Comparison of ENCODE assay signal across 8 cellular contexts in genomic region chr17:74776044-74776962, GRCh38. TPM values are rescaled to one million over a fixed set of nuclear protein-coding genes. Genes with fewer than 3 reads are reported as not detected.
DNase-seq lines count a peak whose midpoint lies in the region; ATAC-seq and TF ChIP-seq lines count a peak whose summit lies in the region.

TSS of gene NAT9 (minus strand) at chr17:74776345. CDS start at chr17:74775698, 647 bp downstream.

- no peaks in the 10 kb centered on the region for H3K27me3 Mint-ChIP-seq in activated T-cell treated with anti-CD3 and anti-CD28 coated beads, Interleukin-2, amount 50 U/mL, for 4 hours (ENCODE audit: low read depth)

- no peak for TF ChIP-seq CTCF in KMS-11 (conservative IDR thresholded peaks at IDR 0.05; ENCODE audit: low read depth, low read length)
- TF ChIP-seq CTCF in Panc1 (IDR thresholded peaks at IDR 0.05) = no peak
- peak in 1 of 3 experiments; percentile 32 for TF ChIP-seq CTCF in esophagus muscularis mucosa (IDR thresholded peaks at IDR 0.05)

- peak within 1 kb of the TSS; percentile 67; the same call in 1 of the 2 replicates for H2AFZ ChIP-seq in KMS-11 (ENCODE audit: low read depth)

- peaks cover 17% of the 10 kb centered on the region for H3K36me3 Mint-ChIP-seq in activated T-cell treated with anti-CD3 and anti-CD28 coated beads, Interleukin-2, amount 50 U/mL, for 4 hours (ENCODE audit: insufficient read depth)

- POLR2A ChIA-PET in Panc1 (lab: Charles Lee) = interaction anchor here (0.6 kb wide), 2 partner anchors 33 to 1790 kb away, joined by 3 to 11 read pairs; no protein-coding TSS in a partner anchor

- peak within 1 kb of the TSS; percentile 100 for H3K4me3 Mint-ChIP-seq in activated T-cell treated with anti-CD3 and anti-CD28 coated beads, Interleukin-2, amount 50 U/mL, for 4 hours

- no peak within 1 kb of the TSS for H3K27ac ChIP-seq in KMS-11
- peak within 1 kb of the TSS; percentile 90 for H3K27ac ChIP-seq in Panc1 (ENCODE audit: low read length)
- H3K27ac ChIP-seq in esophagus muscularis mucosa (replicated peaks in 1 of 4) = peak within 1 kb of the TSS; percentile 58 to 83 (median 74)
- peak within 1 kb of the TSS; percentile 67 for H3K27ac ChIP-seq in muscle layer of duodenum (ENCODE audit: low read length)

- H3K36me3 ChIP-seq in KMS-11 (ENCODE audit: insufficient read depth) = no peaks in the 10 kb centered on the region; the same call in 1 of the 2 replicates
- H3K36me3 ChIP-seq in Panc1 (ENCODE audit: control insufficient read depth, insufficient read depth, low read length) = peaks cover 9% of the 10 kb centered on the region; the same call in 1 of the 2 replicates
- H3K36me3 ChIP-seq in esophagus muscularis mucosa = peaks cover 23 to 46% (median 37%) of the 10 kb centered on the region in 4 donors
- peaks cover 16 to 41% of the 10 kb centered on the region in 2 donors for H3K36me3 ChIP-seq in muscle layer of duodenum (ENCODE audit: control insufficient read depth in 1 of 2, insufficient read depth in 2 of 2, low read length in 2 of 2)

- WGBS in esophagus muscularis mucosa = under 1% methylated on average over 56 of the region's 64 CpGs

- no peaks in the 10 kb centered on the region for H4K20me1 ChIP-seq in KMS-11 (ENCODE audit: insufficient read depth)

- CTCF ChIA-PET in Panc1 (lab: Charles Lee) = interaction anchor here (1.2 to 1.5 kb wide), 3 partner anchors 11 to 119 kb away, joined by 3 to 9 read pairs (median 9); no protein-coding TSS in a partner anchor

- H3K9me3 ChIP-seq in Panc1 (ENCODE audit: control insufficient read depth, insufficient read depth, low read depth, low read length) (no peaks in the 10 kb centered on the region), esophagus muscularis mucosa (no peaks in the 10 kb centered on the region), muscle layer of duodenum (ENCODE audit: control insufficient read depth in 1 of 2, low read length in 2 of 2) (no peaks in the 10 kb centered on the region)

- peaks cover 36% of the 10 kb centered on the region for H3K79me2 ChIP-seq in KMS-11 (ENCODE audit: insufficient read depth, low read depth)

- H3K4me2 ChIP-seq in KMS-11 = peak within 1 kb of the TSS; percentile 98

- TF ChIP-seq POLR2A in esophagus muscularis mucosa (IDR thresholded peaks at IDR 0.05; ENCODE audit: low read depth) = no peak

- in situ Hi-C loops in Panc1 (cut with HindIII; ENCODE audit: low pct_unique_long_range_greater_than_20kb, low sequenced_read_pairs) = no loop called here

- TF ChIP-seq EP300 in esophagus muscularis mucosa (IDR thresholded peaks at IDR 0.05) = no peak

- intact Hi-C loops in Panc1 (cut with micrococcal nuclease; ENCODE audit: unreplicated experiment) (no loop called here), esophagus muscularis mucosa (cut with DNase I) (loop anchor here (2.0 kb wide), 1 partner anchor 28 kb away; the partner anchor contains the start of gene NHERF1)

- no peaks in the 10 kb centered on the region for H3K27me3 ChIP-seq in KMS-11 (ENCODE audit: insufficient read depth, low read depth)
- H3K27me3 ChIP-seq in Panc1 (ENCODE audit: control insufficient read depth, insufficient read depth, low read length) = no peaks in the 10 kb centered on the region
- no peaks in the 10 kb centered on the region for H3K27me3 ChIP-seq in esophagus muscularis mucosa
- no peaks in the 10 kb centered on the region for H3K27me3 ChIP-seq in muscle layer of duodenum (ENCODE audit: low read depth, low read length)

- DNase-seq in DMS153 treated with DMSO at 0.1 percent for 48 hours (lab: John Stamatoyannopoulos, UW; ENCODE audit: unreplicated experiment) (peak; percentile 92), Panc1 (ENCODE audit: low read depth, low spot score) (peak; percentile 56), esophagus muscularis mucosa (ENCODE audit: extremely low spot score) (peak; percentile 99)
- peak; percentile 99 for DNase-seq in activated T-cell treated with anti-CD3 and anti-CD28 coated beads, Interleukin-2, amount 50 U/mL, for 4 hours
- DNase-seq in stimulated activated CD8-positive, alpha-beta memory T cell treated with anti-CD3 and anti-CD28 coated beads, Interleukin-7, amount 100 ng/mL, for 24 hours (ENCODE audit: low read depth) = peak; percentile 99

- peaks cover 59% of the 10 kb centered on the region for H3K4me1 Mint-ChIP-seq in activated T-cell treated with anti-CD3 and anti-CD28 coated beads, Interleukin-2, amount 50 U/mL, for 4 hours (ENCODE audit: low read depth)

- peak within 1 kb of the TSS; percentile 56 for H3K9ac ChIP-seq in KMS-11

- peaks cover 41% of the 10 kb centered on the region for H3K4me1 ChIP-seq in KMS-11 (ENCODE audit: low read depth, poor library complexity, severe bottlenecking)
- peaks cover 10% of the 10 kb centered on the region; the same call in 1 of the 2 replicates for H3K4me1 ChIP-seq in Panc1 (ENCODE audit: control insufficient read depth, insufficient read depth, low read length)
- peaks cover 17 to 54% (median 31%) of the 10 kb centered on the region in 4 donors for H3K4me1 ChIP-seq in esophagus muscularis mucosa
- peaks cover 11 to 20% of the 10 kb centered on the region in 2 donors for H3K4me1 ChIP-seq in muscle layer of duodenum (ENCODE audit: control insufficient read depth in 1 of 2, insufficient read depth in 2 of 2, low read length in 2 of 2)

- no peak within 1 kb of the TSS for H3K4me3 ChIP-seq in KMS-11 (IDR thresholded peaks at IDR 0.05; ENCODE audit: insufficient read depth, low read depth, low read length)
- H3K4me3 ChIP-seq in Panc1 (ENCODE audit: low read depth in 2 of 2, low read length in 2 of 2) = peak within 1 kb of the TSS; percentile 81 to 99
- peak within 1 kb of the TSS; percentile 71 to 97 (median 80) for H3K4me3 ChIP-seq in esophagus muscularis mucosa
- peak within 1 kb of the TSS; percentile 75 to 98 for H3K4me3 ChIP-seq in muscle layer of duodenum (ENCODE audit: low read depth in 1 of 2, low read length in 2 of 2)

- no TSS peak for BruUV-seq in Panc1 (replicated peaks; lab: Mats Ljungman, UMichigan)

- peak; percentile 58 for ATAC-seq in GM21723 (IDR thresholded peaks at IDR 0.05; ENCODE audit: unreplicated experiment)
- ATAC-seq in Panc1 = peak; percentile 97
- ATAC-seq in activated T-cell treated with anti-CD3 and anti-CD28 coated beads, Interleukin-2, amount 50 U/mL, for 4 hours = peak; percentile 79 to 82

- H3K9me3 Mint-ChIP-seq in activated T-cell treated with anti-CD3 and anti-CD28 coated beads, Interleukin-2, amount 50 U/mL, for 4 hours = no peaks in the 10 kb centered on the region

RNA-seq across cellular contexts. Expression of gene NAT9, which starts in this region (rescaled TPM):
- total RNA-seq in Panc1 (2021; ENCODE audit: unreplicated experiment) (90.1 TPM), esophagus muscularis mucosa (10 to 100 TPM; 10.4 to 22.4 (median 17.7) TPM)
- 59.6 TPM for polyA plus RNA-seq in Panc1 (2012; ENCODE audit: insufficient read length)
- total RNA-seq in activated T-cell treated with anti-CD3 and anti-CD28 coated beads, Interleukin-2, amount 50 U/mL, for 4 hours = 10 to 100 TPM; 63.1 to 68.7 (median 65.9) TPM
